1 cellular context compared by ENCODE assay signal in the genomic region with DNA sequence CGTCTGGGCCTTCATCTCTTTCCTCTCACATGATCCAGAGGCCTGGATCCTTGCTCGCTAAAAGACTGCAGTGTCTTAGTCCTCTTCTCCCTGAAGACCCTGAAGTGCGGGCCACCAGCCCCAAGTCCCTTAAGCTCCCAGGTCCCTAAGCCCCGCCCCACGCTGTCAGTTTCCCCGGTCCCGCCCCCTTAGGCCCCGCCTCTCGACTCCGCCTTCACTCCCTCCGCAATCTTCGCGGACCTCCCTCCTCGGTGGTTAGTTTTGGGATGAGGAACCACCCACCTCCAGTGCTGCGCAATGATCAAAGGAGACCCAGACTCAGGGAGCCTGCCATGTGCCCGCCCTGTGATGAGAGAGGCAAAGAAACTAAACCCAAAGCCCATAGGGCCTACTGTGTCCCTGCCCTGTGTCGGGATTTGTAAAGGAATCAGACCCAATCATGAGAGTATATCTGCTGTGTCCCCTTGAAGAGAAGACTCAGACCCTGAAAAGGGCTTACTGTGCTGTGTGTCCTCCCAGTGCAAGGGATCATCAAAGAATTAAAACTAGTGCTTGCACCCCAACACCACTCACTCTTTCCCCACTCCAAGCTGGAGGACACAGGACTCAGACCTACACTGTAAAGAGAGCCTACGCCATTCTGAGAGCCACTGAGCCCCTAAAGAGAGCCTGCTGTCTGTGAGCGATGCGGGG.
A peak's percentile ranks its signal among the peaks of the same experiment; 100 is the strongest.
TF ChIP-seq lines count a peak whose summit lies in the region.

No MANE protein-coding gene starts in this region.

TF ChIP-seq in HEK293, 187 proteins besides CTCF, POLR2A, EP300 and RAD21 (continued from another document and continues in another):
- TF ChIP-seq, protein P1, sequence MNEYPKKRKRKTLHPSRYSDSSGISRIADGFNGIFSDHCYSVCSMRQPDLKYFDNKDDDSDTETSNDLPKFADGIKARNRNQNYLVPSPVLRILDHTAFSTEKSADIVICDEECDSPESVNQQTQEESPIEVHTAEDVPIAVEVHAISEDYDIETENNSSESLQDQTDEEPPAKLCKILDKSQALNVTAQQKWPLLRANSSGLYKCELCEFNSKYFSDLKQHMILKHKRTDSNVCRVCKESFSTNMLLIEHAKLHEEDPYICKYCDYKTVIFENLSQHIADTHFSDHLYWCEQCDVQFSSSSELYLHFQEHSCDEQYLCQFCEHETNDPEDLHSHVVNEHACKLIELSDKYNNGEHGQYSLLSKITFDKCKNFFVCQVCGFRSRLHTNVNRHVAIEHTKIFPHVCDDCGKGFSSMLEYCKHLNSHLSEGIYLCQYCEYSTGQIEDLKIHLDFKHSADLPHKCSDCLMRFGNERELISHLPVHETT (tag by site-specific recombination; IDR thresholded peaks at IDR 0.05): no peak
- peak; percentile 84 for TF ChIP-seq KLF10 (tag by site-specific recombination; IDR thresholded peaks at IDR 0.05)
- TF ChIP-seq ZNF785 (tag by site-specific recombination; IDR thresholded peaks at IDR 0.05): no peak
- TF ChIP-seq ZNF366 (tag by site-specific recombination; conservative IDR thresholded peaks at IDR 0.05): peak; percentile 54; the same call in 1 of the 2 replicates
- TF ChIP-seq, protein P2, sequence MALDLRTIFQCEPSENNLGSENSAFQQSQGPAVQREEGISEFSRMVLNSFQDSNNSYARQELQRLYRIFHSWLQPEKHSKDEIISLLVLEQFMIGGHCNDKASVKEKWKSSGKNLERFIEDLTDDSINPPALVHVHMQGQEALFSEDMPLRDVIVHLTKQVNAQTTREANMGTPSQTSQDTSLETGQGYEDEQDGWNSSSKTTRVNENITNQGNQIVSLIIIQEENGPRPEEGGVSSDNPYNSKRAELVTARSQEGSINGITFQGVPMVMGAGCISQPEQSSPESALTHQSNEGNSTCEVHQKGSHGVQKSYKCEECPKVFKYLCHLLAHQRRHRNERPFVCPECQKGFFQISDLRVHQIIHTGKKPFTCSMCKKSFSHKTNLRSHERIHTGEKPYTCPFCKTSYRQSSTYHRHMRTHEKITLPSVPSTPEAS (tag by site-specific recombination; IDR thresholded peaks at IDR 0.05): no peak
- TF ChIP-seq BCL11A (tag by site-specific recombination; IDR thresholded peaks at IDR 0.05; ENCODE audit: low read depth): no peak
- TF ChIP-seq RBAK (tag by site-specific recombination; IDR thresholded peaks at IDR 0.05): no peak
- TF ChIP-seq ZBTB48 (tag by site-specific recombination; IDR thresholded peaks at IDR 0.05): peak; percentile 94
- no peak for TF ChIP-seq ZNF549 (tag by site-specific recombination; IDR thresholded peaks at IDR 0.05)
- TF ChIP-seq ZNF37A (tag by site-specific recombination; IDR thresholded peaks at IDR 0.05): no peak
- TF ChIP-seq TRIM28 (IDR thresholded peaks at IDR 0.05; ENCODE audit: borderline replicate concordance, low read length): no peak
- no peak for TF ChIP-seq GLIS2 (tag by site-specific recombination; IDR thresholded peaks at IDR 0.05)
- no peak for TF ChIP-seq ZNF132 (tag by site-specific recombination; IDR thresholded peaks at IDR 0.05; ENCODE audit: borderline replicate concordance)
- TF ChIP-seq ZNF10 (tag by site-specific recombination; IDR thresholded peaks at IDR 0.05): no peak; the same call in 1 of the 2 replicates
- TF ChIP-seq KLF8 (tag by site-specific recombination; IDR thresholded peaks at IDR 0.05): peak; percentile 4; the same call in 1 of the 2 replicates
- TF ChIP-seq ZNF292 (tag by site-specific recombination; IDR thresholded peaks at IDR 0.05; ENCODE audit: borderline replicate concordance, low read depth): no peak
- TF ChIP-seq, protein P3, sequence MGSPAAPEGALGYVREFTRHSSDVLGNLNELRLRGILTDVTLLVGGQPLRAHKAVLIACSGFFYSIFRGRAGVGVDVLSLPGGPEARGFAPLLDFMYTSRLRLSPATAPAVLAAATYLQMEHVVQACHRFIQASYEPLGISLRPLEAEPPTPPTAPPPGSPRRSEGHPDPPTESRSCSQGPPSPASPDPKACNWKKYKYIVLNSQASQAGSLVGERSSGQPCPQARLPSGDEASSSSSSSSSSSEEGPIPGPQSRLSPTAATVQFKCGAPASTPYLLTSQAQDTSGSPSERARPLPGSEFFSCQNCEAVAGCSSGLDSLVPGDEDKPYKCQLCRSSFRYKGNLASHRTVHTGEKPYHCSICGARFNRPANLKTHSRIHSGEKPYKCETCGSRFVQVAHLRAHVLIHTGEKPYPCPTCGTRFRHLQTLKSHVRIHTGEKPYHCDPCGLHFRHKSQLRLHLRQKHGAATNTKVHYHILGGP (tag by site-specific recombination; IDR thresholded peaks at IDR 0.05): no peak
- 0 out of 2 replicates have a peak, but pooled peaks have one; percentile 6 for TF ChIP-seq ZNF600 (tag by site-specific recombination; IDR thresholded peaks at IDR 0.05)
- no peak for TF ChIP-seq ZNF677 (tag by site-specific recombination; IDR thresholded peaks at IDR 0.05)
- TF ChIP-seq ZNF561 (tag by site-specific recombination; IDR thresholded peaks at IDR 0.05; ENCODE audit: borderline replicate concordance): 0 out of 2 replicates have a peak, but pooled peaks have one; percentile 17
- TF ChIP-seq REPIN1 (tag by site-specific recombination; IDR thresholded peaks at IDR 0.05; ENCODE audit: low read depth): no peak
- TF ChIP-seq KLF1 (tag by site-specific recombination; IDR thresholded peaks at IDR 0.05): no peak
- no peak for TF ChIP-seq ZFP69B (tag by site-specific recombination; IDR thresholded peaks at IDR 0.05)
- peak; percentile 14; the same call in 1 of the 2 replicates for TF ChIP-seq GLIS1 (tag by site-specific recombination; IDR thresholded peaks at IDR 0.05)
- no peak for TF ChIP-seq YY1 (tag by site-specific recombination; IDR thresholded peaks at IDR 0.05)
- no peak for TF ChIP-seq ZNF214 (tag by site-specific recombination; IDR thresholded peaks at IDR 0.05; ENCODE audit: borderline replicate concordance)
- no peak for TF ChIP-seq ZNF354C (tag by site-specific recombination; IDR thresholded peaks at IDR 0.05; ENCODE audit: borderline replicate concordance, low read depth)
- TF ChIP-seq ZNF169 (tag by site-specific recombination; IDR thresholded peaks at IDR 0.05): no peak
- no peak for TF ChIP-seq ZNF221 (tag by site-specific recombination; IDR thresholded peaks at IDR 0.05; ENCODE audit: borderline replicate concordance)
- TF ChIP-seq ZNF138 (tag by site-specific recombination; IDR thresholded peaks at IDR 0.05; ENCODE audit: borderline replicate concordance): no peak
- TF ChIP-seq OVOL3 (tag by site-specific recombination; IDR thresholded peaks at IDR 0.05): no peak
- no peak for TF ChIP-seq FEZF1 (tag by site-specific recombination; IDR thresholded peaks at IDR 0.05)
- TF ChIP-seq, protein P4, sequence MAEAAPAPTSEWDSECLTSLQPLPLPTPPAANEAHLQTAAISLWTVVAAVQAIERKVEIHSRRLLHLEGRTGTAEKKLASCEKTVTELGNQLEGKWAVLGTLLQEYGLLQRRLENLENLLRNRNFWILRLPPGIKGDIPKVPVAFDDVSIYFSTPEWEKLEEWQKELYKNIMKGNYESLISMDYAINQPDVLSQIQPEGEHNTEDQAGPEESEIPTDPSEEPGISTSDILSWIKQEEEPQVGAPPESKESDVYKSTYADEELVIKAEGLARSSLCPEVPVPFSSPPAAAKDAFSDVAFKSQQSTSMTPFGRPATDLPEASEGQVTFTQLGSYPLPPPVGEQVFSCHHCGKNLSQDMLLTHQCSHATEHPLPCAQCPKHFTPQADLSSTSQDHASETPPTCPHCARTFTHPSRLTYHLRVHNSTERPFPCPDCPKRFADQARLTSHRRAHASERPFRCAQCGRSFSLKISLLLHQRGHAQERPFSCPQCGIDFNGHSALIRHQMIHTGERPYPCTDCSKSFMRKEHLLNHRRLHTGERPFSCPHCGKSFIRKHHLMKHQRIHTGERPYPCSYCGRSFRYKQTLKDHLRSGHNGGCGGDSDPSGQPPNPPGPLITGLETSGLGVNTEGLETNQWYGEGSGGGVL (tag by site-specific recombination; IDR thresholded peaks at IDR 0.05): peak; percentile 46; the same call in 1 of the 2 replicates
- peak; percentile 61 for TF ChIP-seq ZFHX2 (tag by site-specific recombination; conservative IDR thresholded peaks at IDR 0.05)
- no peak for TF ChIP-seq ZNF501 (tag by site-specific recombination; IDR thresholded peaks at IDR 0.05)
- TF ChIP-seq KLF7 (tag by site-specific recombination; IDR thresholded peaks at IDR 0.05; ENCODE audit: borderline replicate concordance): no peak
- TF ChIP-seq ZFP37 (tag by site-specific recombination; IDR thresholded peaks at IDR 0.05): 0 out of 2 replicates have a peak, but pooled peaks have one; percentile 14
- peak; percentile 71 for TF ChIP-seq ZNF341 (tag by site-specific recombination; IDR thresholded peaks at IDR 0.05; ENCODE audit: low read depth)
- TF ChIP-seq ZNF623 (tag by site-specific recombination; IDR thresholded peaks at IDR 0.05): no peak
- TF ChIP-seq, protein P5, sequence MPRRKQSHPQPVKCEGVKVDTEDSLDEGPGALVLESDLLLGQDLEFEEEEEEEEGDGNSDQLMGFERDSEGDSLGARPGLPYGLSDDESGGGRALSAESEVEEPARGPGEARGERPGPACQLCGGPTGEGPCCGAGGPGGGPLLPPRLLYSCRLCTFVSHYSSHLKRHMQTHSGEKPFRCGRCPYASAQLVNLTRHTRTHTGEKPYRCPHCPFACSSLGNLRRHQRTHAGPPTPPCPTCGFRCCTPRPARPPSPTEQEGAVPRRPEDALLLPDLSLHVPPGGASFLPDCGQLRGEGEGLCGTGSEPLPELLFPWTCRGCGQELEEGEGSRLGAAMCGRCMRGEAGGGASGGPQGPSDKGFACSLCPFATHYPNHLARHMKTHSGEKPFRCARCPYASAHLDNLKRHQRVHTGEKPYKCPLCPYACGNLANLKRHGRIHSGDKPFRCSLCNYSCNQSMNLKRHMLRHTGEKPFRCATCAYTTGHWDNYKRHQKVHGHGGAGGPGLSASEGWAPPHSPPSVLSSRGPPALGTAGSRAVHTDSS (tag by site-specific recombination; IDR thresholded peaks at IDR 0.05): no peak; the same call in 1 of the 2 replicates
- TF ChIP-seq, protein P6, sequence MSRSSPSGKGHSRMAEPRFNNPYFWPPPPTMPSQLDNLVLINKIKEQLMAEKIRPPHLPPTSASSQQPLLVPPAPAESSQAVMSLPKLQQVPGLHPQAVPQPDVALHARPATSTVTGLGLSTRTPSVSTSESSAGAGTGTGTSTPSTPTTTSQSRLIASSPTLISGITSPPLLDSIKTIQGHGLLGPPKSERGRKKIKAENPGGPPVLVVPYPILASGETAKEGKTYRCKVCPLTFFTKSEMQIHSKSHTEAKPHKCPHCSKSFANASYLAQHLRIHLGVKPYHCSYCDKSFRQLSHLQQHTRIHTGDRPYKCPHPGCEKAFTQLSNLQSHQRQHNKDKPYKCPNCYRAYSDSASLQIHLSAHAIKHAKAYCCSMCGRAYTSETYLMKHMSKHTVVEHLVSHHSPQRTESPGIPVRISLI (tag by site-specific recombination; IDR thresholded peaks at IDR 0.05): no peak
- TF ChIP-seq, protein P7, sequence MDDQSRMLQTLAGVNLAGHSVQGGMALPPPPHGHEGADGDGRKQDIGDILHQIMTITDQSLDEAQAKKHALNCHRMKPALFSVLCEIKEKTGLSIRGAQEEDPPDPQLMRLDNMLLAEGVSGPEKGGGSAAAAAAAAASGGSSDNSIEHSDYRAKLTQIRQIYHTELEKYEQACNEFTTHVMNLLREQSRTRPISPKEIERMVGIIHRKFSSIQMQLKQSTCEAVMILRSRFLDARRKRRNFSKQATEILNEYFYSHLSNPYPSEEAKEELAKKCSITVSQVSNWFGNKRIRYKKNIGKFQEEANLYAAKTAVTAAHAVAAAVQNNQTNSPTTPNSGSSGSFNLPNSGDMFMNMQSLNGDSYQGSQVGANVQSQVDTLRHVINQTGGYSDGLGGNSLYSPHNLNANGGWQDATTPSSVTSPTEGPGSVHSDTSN (CRISPR knock-in tag; IDR thresholded peaks at IDR 0.05): no peak
- TF ChIP-seq ZNF670 (tag by site-specific recombination; IDR thresholded peaks at IDR 0.05; ENCODE audit: low read depth): no peak
- TF ChIP-seq, protein P8, sequence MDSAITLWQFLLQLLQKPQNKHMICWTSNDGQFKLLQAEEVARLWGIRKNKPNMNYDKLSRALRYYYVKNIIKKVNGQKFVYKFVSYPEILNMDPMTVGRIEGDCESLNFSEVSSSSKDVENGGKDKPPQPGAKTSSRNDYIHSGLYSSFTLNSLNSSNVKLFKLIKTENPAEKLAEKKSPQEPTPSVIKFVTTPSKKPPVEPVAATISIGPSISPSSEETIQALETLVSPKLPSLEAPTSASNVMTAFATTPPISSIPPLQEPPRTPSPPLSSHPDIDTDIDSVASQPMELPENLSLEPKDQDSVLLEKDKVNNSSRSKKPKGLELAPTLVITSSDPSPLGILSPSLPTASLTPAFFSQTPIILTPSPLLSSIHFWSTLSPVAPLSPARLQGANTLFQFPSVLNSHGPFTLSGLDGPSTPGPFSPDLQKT (IDR thresholded peaks at IDR 0.05; ENCODE audit: borderline replicate concordance, low read depth, low read length): no peak
- no peak for TF ChIP-seq ZNF521 (tag by site-specific recombination; IDR thresholded peaks at IDR 0.05)
- TF ChIP-seq, protein P9, sequence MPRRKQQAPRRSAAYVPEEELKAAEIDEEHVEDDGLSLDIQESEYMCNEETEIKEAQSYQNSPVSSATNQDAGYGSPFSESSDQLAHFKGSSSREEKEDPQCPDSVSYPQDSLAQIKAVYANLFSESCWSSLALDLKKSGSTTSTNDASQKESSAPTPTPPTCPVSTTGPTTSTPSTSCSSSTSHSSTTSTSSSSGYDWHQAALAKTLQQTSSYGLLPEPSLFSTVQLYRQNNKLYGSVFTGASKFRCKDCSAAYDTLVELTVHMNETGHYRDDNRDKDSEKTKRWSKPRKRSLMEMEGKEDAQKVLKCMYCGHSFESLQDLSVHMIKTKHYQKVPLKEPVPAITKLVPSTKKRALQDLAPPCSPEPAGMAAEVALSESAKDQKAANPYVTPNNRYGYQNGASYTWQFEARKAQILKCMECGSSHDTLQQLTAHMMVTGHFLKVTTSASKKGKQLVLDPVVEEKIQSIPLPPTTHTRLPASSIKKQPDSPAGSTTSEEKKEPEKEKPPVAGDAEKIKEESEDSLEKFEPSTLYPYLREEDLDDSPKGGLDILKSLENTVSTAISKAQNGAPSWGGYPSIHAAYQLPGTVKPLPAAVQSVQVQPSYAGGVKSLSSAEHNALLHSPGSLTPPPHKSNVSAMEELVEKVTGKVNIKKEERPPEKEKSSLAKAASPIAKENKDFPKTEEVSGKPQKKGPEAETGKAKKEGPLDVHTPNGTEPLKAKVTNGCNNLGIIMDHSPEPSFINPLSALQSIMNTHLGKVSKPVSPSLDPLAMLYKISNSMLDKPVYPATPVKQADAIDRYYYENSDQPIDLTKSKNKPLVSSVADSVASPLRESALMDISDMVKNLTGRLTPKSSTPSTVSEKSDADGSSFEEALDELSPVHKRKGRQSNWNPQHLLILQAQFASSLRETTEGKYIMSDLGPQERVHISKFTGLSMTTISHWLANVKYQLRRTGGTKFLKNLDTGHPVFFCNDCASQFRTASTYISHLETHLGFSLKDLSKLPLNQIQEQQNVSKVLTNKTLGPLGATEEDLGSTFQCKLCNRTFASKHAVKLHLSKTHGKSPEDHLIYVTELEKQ (tag by site-specific recombination; IDR thresholded peaks at IDR 0.05; ENCODE audit: borderline replicate concordance): no peak
- TF ChIP-seq ZNF2 (tag by site-specific recombination; IDR thresholded peaks at IDR 0.05): 0 out of 2 replicates have a peak, but pooled peaks have one; percentile 9
- peak; percentile 97 for TF ChIP-seq SP2 (tag by site-specific recombination; IDR thresholded peaks at IDR 0.05)
- peak; percentile 95 for TF ChIP-seq KLF9 (tag by site-specific recombination; IDR thresholded peaks at IDR 0.05; ENCODE audit: low read depth)
